1 cellular context compared by ENCODE assay signal in genomic region chr7:44767912-44768662, GRCh38.
A peak's percentile ranks its signal among the peaks of the same experiment; 100 is the strongest.
TF ChIP-seq lines count a peak whose summit lies in the region.

No MANE protein-coding gene starts in this region.

TF ChIP-seq in HepG2, 621 proteins besides CTCF, POLR2A, EP300 and RAD21 (continued from another document):
- TF ChIP-seq CSRNP1 (CRISPR knock-in tag; IDR thresholded peaks at IDR 0.05) (no peak), HNRNPL (IDR thresholded peaks at IDR 0.05; ENCODE audit: low read depth, low read length) (peak; percentile 83), SIX4 (CRISPR knock-in tag; IDR thresholded peaks at IDR 0.05) (peak; percentile 77; the same call in 1 of the 2 replicates), ZNF574 (CRISPR knock-in tag; IDR thresholded peaks at IDR 0.05) (0 out of 2 replicates have a peak, but pooled peaks have one; percentile 21), ZBTB26 (CRISPR knock-in tag; IDR thresholded peaks at IDR 0.05; ENCODE audit: borderline replicate concordance) (no peak)
TF ChIP-seq in HepG2: peak in this region for 17.
